ENCODE assay signal across 8 cellular contexts in the genomic region with DNA sequence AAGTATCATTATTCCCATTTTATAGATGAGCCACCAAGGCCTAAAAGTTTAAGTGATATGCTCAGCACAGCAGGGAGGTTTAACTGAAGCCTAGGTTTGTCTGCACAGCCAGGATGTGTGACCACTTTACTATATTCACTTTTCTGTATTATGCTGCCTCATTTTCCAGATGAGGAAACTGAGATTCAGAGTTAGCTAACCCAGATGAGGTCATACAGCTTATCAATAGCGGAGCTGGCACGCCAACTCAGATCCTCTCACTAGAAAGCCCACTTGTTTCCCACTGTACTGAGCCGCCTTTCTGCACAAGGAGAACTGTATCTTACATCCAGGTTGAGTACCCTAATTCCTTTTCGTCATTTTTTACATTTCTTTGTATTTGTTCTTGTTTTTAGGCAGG.
"Had no signal": no experiment of that assay in that cellular context is flagged by ENCODE, and none has a peak within 500 bp of the region (broad histone marks: within the 10 kb centered on the region; RNA-seq: fewer than 3 reads in every experiment).

No MANE protein-coding gene starts in this region.

- H3K27ac ChIP-seq: GM23248, HL-60 had no signal

- DNase-seq: GM23248, GOT3, H7, HFFc6 had no signal

- H3K9me3 Mint-ChIP-seq: HFFc6 had no signal

- H3K9me3 ChIP-seq: HAP-1 had no signal

- H3K4me3 Mint-ChIP-seq: HFFc6 had no signal

- H3K4me1 ChIP-seq: HAP-1 had no signal

- FAIRE-seq: HepG2 had no signal

- H3K9ac ChIP-seq: GM23248 had no signal

- H2AFZ ChIP-seq: GM23248 had no signal

- H3K36me3 ChIP-seq: HAP-1 had no signal

- H3K27ac Mint-ChIP-seq: HFFc6 had no signal

- H3K4me3 ChIP-seq: GM23248, HAP-1 had no signal

- ATAC-seq: HCT116, HepG2 had no signal
